ENCODE assay signal across 25 cellular contexts in genomic region chr9:38768351-38768761, GRCh38. TPM values are rescaled to one million over a fixed set of nuclear protein-coding genes. Genes with fewer than 3 reads are reported as not detected.
DNase-seq lines count a peak whose midpoint lies in the region; ATAC-seq and TF ChIP-seq lines count a peak whose summit lies in the region.
"Had no signal": no experiment of that assay in that cellular context is flagged by ENCODE, and none has a peak within 500 bp of the region (broad histone marks: within the 10 kb centered on the region; RNA-seq: fewer than 3 reads in every experiment).

No MANE protein-coding gene starts in this region.

- H3K4me1 Mint-ChIP-seq in WTC11 = no peaks in the 10 kb centered on the region

- POLR2A ChIA-PET in WTC11 (lab: Charles Lee) = no interaction called here

- H3K9me3 Mint-ChIP-seq in WTC11 = peaks cover 12% of the 10 kb centered on the region

- CTCF ChIA-PET in WTC11 (lab: Charles Lee) = no interaction called here

- no peaks in the 10 kb centered on the region for H3K27me3 Mint-ChIP-seq in WTC11 (ENCODE audit: low read depth)

- H3K27ac ChIP-seq in caudate nucleus (ENCODE audit: low read depth, low read length) = peak overlapping the region; percentile 48
- H3K27ac ChIP-seq: PC-9 had no signal

- no peak overlapping the region for H3K27ac Mint-ChIP-seq in WTC11

- intact Hi-C loops in Right ventricle myocardium superior (cut with DNase I) (no loop called here), Right ventricle myocardium inferior (cut with DNase I) (no loop called here)

- DNase-seq in Right ventricle myocardium superior (no peak), Right ventricle myocardium inferior (ENCODE audit: missing footprints) (no peak), caudate nucleus (lab: John Stamatoyannopoulos, UW) (peak in 20 of 61 donors; percentile 4 to 79 (median 26)), myocyte (ENCODE audit: low read depth) (peak; percentile 5), WTC11 (ENCODE audit: low spot score) (no peak)
- DNase-seq in activated naive CD4-positive, alpha-beta T cell treated with anti-CD3 and anti-CD28 coated beads, Interleukin-2, amount 50 U/mL, for 16 hours = no peak
- DNase-seq: 8988T; Calu3; DMS79 treated with DMSO at 0.1 percent for 48 hours; GF-D8; Kasumi-1; MG63; NCI-H1417; NCI-H1694; NCI-H2029 treated with DMSO at 0.1 percent for 48 hours; NCI-H446 treated with DMSO at 0.1 percent for 48 hours; NCI-H526; NCI-H82; NK-92 treated with Interleukin-12 subunit alpha and Interleukin-12 subunit beta, amount 100 ng/mL, for 24 hours; PC-9; SHP77 treated with DMSO at 0.1 percent for 48 hours had no signal

- peaks cover 3% of the 10 kb centered on the region; the same call in 1 of the 2 replicates for H3K36me3 Mint-ChIP-seq in WTC11

- no peak overlapping the region for H3K4me3 Mint-ChIP-seq in WTC11

- no peak for TF ChIP-seq CTCF in WTC11 (IDR thresholded peaks at IDR 0.05)

- ATAC-seq in Right ventricle myocardium superior (ENCODE audit: poor library complexity) (peak; percentile 25), Right ventricle myocardium inferior (no peak), WTC11 (no peak), GM21529 (IDR thresholded peaks at IDR 0.05; ENCODE audit: unreplicated experiment) (no peak)
- ATAC-seq: K562 had no signal

TF ChIP-seq in WTC11, 78 proteins besides CTCF, POLR2A, EP300 and RAD21:
- TF ChIP-seq RORB (CRISPR knock-in tag; IDR thresholded peaks at IDR 0.05) (no peak), CREB1 (CRISPR knock-in tag; IDR thresholded peaks at IDR 0.05) (no peak), ZMAT4 (CRISPR knock-in tag; IDR thresholded peaks at IDR 0.05) (no peak), TEAD1 (CRISPR knock-in tag; IDR thresholded peaks at IDR 0.05) (no peak), TEAD4 (CRISPR knock-in tag; IDR thresholded peaks at IDR 0.05) (no peak), ATF6 (CRISPR knock-in tag; IDR thresholded peaks at IDR 0.05) (no peak), SOX15 (CRISPR knock-in tag; IDR thresholded peaks at IDR 0.05) (no peak), ZNF281 (CRISPR knock-in tag; IDR thresholded peaks at IDR 0.05) (no peak), USF1 (CRISPR knock-in tag; IDR thresholded peaks at IDR 0.05) (no peak), AR (CRISPR knock-in tag; IDR thresholded peaks at IDR 0.05) (no peak), NFATC4 (CRISPR knock-in tag; IDR thresholded peaks at IDR 0.05) (no peak), ARID4B (CRISPR knock-in tag; IDR thresholded peaks at IDR 0.05; ENCODE audit: borderline replicate concordance) (no peak), MXD4 (CRISPR knock-in tag; IDR thresholded peaks at IDR 0.05; ENCODE audit: borderline replicate concordance) (no peak)

RNA-seq across cellular contexts. Expression of gene FAM240B, which starts 48.4 kb away (rescaled TPM):
- total RNA-seq in Right ventricle myocardium superior (not detected), Right ventricle myocardium inferior (not detected), myocyte (not detected in 2 replicates), WTC11 (2021) (not detected in 3 replicates)
- not detected for polyA plus RNA-seq in myocyte (2012)
- total RNA-seq: Calu3, K562, PC-9, RPMI7951 had no signal
- polyA plus RNA-seq: BJ, K562 had no signal
